In the genomic region with DNA sequence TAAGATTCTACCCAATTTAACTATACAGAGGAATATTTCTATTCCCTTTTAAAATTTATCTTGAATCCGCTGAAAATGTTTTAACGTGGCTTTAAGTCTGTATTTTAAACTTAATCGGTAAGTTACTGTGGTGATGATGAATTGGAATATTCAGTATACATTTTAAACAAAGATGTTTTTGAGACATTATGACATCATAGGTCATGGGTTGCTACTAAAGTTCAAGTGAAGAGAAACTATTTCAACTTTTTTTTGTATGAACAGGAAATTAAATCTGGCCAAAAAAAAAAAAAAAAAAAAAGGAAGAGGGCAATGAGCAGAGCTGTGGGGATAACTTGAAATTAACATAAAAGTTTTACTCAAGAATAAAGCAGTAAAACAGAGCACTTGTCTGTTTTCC, we compare ENCODE assay signal across 23 cellular contexts.
DNase-seq lines count a peak whose midpoint lies in the region; ATAC-seq, FAIRE-seq and TF ChIP-seq lines count a peak whose summit lies in the region.
"Had no signal": no experiment of that assay in that cellular context is flagged by ENCODE, and none has a peak within 500 bp of the region (broad histone marks: within the 10 kb centered on the region; RNA-seq: fewer than 3 reads in every experiment).

No MANE protein-coding gene starts in this region.

- H3K27me3 ChIP-seq in HepG2 (ENCODE audit: control insufficient read depth in 1 of 2, insufficient read depth in 2 of 2, low read length in 2 of 2) (no peaks in the 10 kb centered on the region), right lobe of liver (no peaks in the 10 kb centered on the region), neural cell (ENCODE audit: insufficient read depth, low read depth, low read length) (no peaks in the 10 kb centered on the region)

- H2AFZ ChIP-seq in HepG2 (ENCODE audit: low read length) (no peak overlapping the region), neural cell (ENCODE audit: low read depth, low read length) (no peak overlapping the region)

- no peak for DNase-seq in HepG2 (ENCODE audit: low spot score)
- DNase-seq in right lobe of liver: no peak
- no peak for DNase-seq in putamen (ENCODE audit: low spot score)
- DNase-seq in NCI-H748 (lab: John Stamatoyannopoulos, UW; ENCODE audit: unreplicated experiment): no peak
- no peak for DNase-seq in nephron progenitor cell
- no peak for DNase-seq in RPMI8226
- DNase-seq: AML-193; DMS53; GDM1; H7; NCI-H1092 treated with DMSO at 0.1 percent for 48 hours; NCI-H146; NCI-H2029; NCI-H226; NCI-H510A treated with DMSO at 0.1 percent for 48 hours; NCI-H774; NK-92 treated with Interleukin-12 subunit alpha and Interleukin-12 subunit beta, amount 100 ng/mL, for 24 hours had no signal

- no peak for TF ChIP-seq POLR2A in HepG2 (IDR thresholded peaks at IDR 0.05; ENCODE audit: insufficient read depth in 1 of 2, low read depth in 2 of 2, low read length in 2 of 2)
- TF ChIP-seq POLR2A in right lobe of liver (IDR thresholded peaks at IDR 0.05): no peak

- H3K27ac Mint-ChIP-seq in brain: peak overlapping the region in 1 of 5 experiments; percentile 42
- H3K27ac Mint-ChIP-seq in nephron progenitor cell: no peak overlapping the region

- ATAC-seq in HepG2 (no peak), right lobe of liver (no peak)
- ATAC-seq: K562, Panc1 had no signal

- H3K4me3 Mint-ChIP-seq in brain (peak overlapping the region in 4 of 5 experiments; percentile 41 to 55 (median 44)), nephron progenitor cell (no peak overlapping the region)

- no peaks in the 10 kb centered on the region for H3K9me2 ChIP-seq in neural cell (ENCODE audit: insufficient read depth, low read length)

- TF ChIP-seq CTCF in HepG2 (CRISPR knock-in tag; IDR thresholded peaks at IDR 0.05) (no peak), right lobe of liver (IDR thresholded peaks at IDR 0.05) (no peak), brain (conservative IDR thresholded peaks at IDR 0.05) (no peak), neural cell (IDR thresholded peaks at IDR 0.05; ENCODE audit: poor library complexity, severe bottlenecking) (no peak), nephron progenitor cell (IDR thresholded peaks at IDR 0.05) (no peak)

- no TSS peak for BruUV-seq in HepG2 (replicated peaks; lab: Mats Ljungman, UMichigan)

- H3K9ac ChIP-seq in HepG2 (ENCODE audit: insufficient read depth, low read depth, low read length) (no peak overlapping the region), neural cell (ENCODE audit: low read length) (no peak overlapping the region)

- in situ Hi-C loops in HepG2 (cut with HindIII; ENCODE audit: extremely low pct_ligation_motif_present, low pct_unique_long_range_greater_than_20kb): no loop called here

- no peaks in the 10 kb centered on the region for H3K36me3 ChIP-seq in HepG2 (replicated peaks in 1 of 2; ENCODE audit: control insufficient read depth in 1 of 2, insufficient read depth in 2 of 2, low read length in 2 of 2)
- no peaks in the 10 kb centered on the region for H3K36me3 ChIP-seq in right lobe of liver
- no peaks in the 10 kb centered on the region for H3K36me3 ChIP-seq in neural cell (ENCODE audit: insufficient read depth, low read length)

- CTCF ChIA-PET in HepG2 (lab: Yijun Ruan, JAX; ENCODE audit: low intra/inter-chr PET ratio, low total read pairs): no interaction called here

- H3K27ac ChIP-seq in HepG2 (ENCODE audit: extremely low read length, insufficient read depth, low read length) (no peak overlapping the region), right lobe of liver (no peak overlapping the region), neural cell (ENCODE audit: low read length) (no peak overlapping the region)

- H3K4me1 Mint-ChIP-seq in brain (peaks cover 75% of the 10 kb centered on the region), nephron progenitor cell (peaks cover 38% of the 10 kb centered on the region)

- no peak for FAIRE-seq in HepG2 (lab: Jason Lieb, UNC)
- FAIRE-seq: D721Med, GM19239, K562 had no signal

- peaks cover 7% of the 10 kb centered on the region for H3F3A ChIP-seq in neural cell (ENCODE audit: insufficient read depth, low read length, poor library complexity, severe bottlenecking)

- peaks cover 26% of the 10 kb centered on the region for H3K4me1 ChIP-seq in HepG2 (ENCODE audit: insufficient read depth, low read length)
- H3K4me1 ChIP-seq in right lobe of liver: peaks cover 0 to 24% (median 6%) of the 10 kb centered on the region in 4 donors

- H3K79me2 ChIP-seq in HepG2 (ENCODE audit: insufficient read depth, low read length) (no peaks in the 10 kb centered on the region), neural cell (replicated peaks; ENCODE audit: insufficient read depth, low read length) (peaks cover 26% of the 10 kb centered on the region)

- H3K27me3 Mint-ChIP-seq in brain (no peaks in the 10 kb centered on the region), nephron progenitor cell (ENCODE audit: low read depth, poor library complexity) (no peaks in the 10 kb centered on the region)

- H3K36me3 Mint-ChIP-seq in brain: no peaks in the 10 kb centered on the region
- no peaks in the 10 kb centered on the region for H3K36me3 Mint-ChIP-seq in nephron progenitor cell (ENCODE audit: low read depth)

- H3K9me3 Mint-ChIP-seq in brain (no peaks in the 10 kb centered on the region), nephron progenitor cell (no peaks in the 10 kb centered on the region)

- WGBS in HepG2 (ENCODE audit: low lambda C conversion rate): 95% methylated on average over 3 of the region's 3 CpGs
- WGBS in right lobe of liver (ENCODE audit: insufficient coverage, low coverage, low lambda C conversion rate, missing lambda C conversion rate): 75% methylated on average over 3 of the region's 3 CpGs

- H3K4me2 ChIP-seq in HepG2 (ENCODE audit: low read depth, low read length) (no peak overlapping the region), neural cell (ENCODE audit: low read length) (no peak overlapping the region)

- intact Hi-C loops in HepG2 (cut with micrococcal nuclease; ENCODE audit: unreplicated experiment) (no loop called here), right lobe of liver (cut with DNase I) (no loop called here)

- TF ChIP-seq EP300 in HepG2 (IDR thresholded peaks at IDR 0.05; ENCODE audit: low read depth in 2 of 2, low read length in 2 of 2) (no peak), HepG2 (CRISPR knock-in tag; IDR thresholded peaks at IDR 0.05; ENCODE audit: borderline replicate concordance) (no peak), neural cell (conservative IDR thresholded peaks at IDR 0.05; ENCODE audit: poor library complexity, severe bottlenecking) (no peak)

- H4K20me1 ChIP-seq in HepG2 (ENCODE audit: insufficient read depth, low read length) (0 out of 2 replicates have a peak, but pooled peaks cover 2% of the 10 kb centered on the region), neural cell (ENCODE audit: insufficient read depth) (no peaks in the 10 kb centered on the region)

- TF ChIP-seq RAD21 in HepG2 (CRISPR knock-in tag; IDR thresholded peaks at IDR 0.05) (no peak), neural cell (conservative IDR thresholded peaks at IDR 0.05) (no peak)

- H3K4me3 ChIP-seq in HepG2 (replicated peaks in 1 of 3; ENCODE audit: insufficient read depth in 1 of 3, low read depth in 2 of 3, low read length in 3 of 3): no peak overlapping the region
- H3K4me3 ChIP-seq in right lobe of liver: no peak overlapping the region
- H3K4me3 ChIP-seq in neural cell (ENCODE audit: low read length): peak overlapping the region; percentile 47
- H3K4me3 ChIP-seq: K562 had no signal

- H3K9me3 ChIP-seq in HepG2 (ENCODE audit: low read length) (no peaks in the 10 kb centered on the region), right lobe of liver (no peaks in the 10 kb centered on the region), neural cell (ENCODE audit: low read length) (no peaks in the 10 kb centered on the region)

- POLR2A ChIA-PET in HepG2 (lab: Yijun Ruan, JAX): no interaction called here

TF ChIP-seq in HepG2, 621 proteins besides CTCF, POLR2A, EP300 and RAD21:
- no peak for TF ChIP-seq NFYB (CRISPR knock-in tag; IDR thresholded peaks at IDR 0.05)
- peak; percentile 38; the same call in 1 of the 2 replicates for TF ChIP-seq CREB1 (IDR thresholded peaks at IDR 0.05)
- no peak for TF ChIP-seq CREB1 (CRISPR knock-in tag; IDR thresholded peaks at IDR 0.05)
- no peak for TF ChIP-seq PTBP1 (IDR thresholded peaks at IDR 0.05; ENCODE audit: low read depth, low read length, poor library complexity, severe bottlenecking)
- TF ChIP-seq, protein P1, sequence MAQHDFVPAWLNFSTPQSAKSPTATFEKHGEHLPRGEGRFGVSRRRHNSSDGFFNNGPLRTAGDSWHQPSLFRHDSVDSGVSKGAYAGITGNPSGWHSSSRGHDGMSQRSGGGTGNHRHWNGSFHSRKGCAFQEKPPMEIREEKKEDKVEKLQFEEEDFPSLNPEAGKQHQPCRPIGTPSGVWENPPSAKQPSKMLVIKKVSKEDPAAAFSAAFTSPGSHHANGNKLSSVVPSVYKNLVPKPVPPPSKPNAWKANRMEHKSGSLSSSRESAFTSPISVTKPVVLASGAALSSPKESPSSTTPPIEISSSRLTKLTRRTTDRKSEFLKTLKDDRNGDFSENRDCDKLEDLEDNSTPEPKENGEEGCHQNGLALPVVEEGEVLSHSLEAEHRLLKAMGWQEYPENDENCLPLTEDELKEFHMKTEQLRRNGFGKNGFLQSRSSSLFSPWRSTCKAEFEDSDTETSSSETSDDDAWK (CRISPR knock-in tag; IDR thresholded peaks at IDR 0.05): no peak

TF ChIP-seq in neural cell, 6 proteins besides CTCF, POLR2A, EP300 and RAD21 (continues in another document):
- no peak for TF ChIP-seq POLR2AphosphoS5 (IDR thresholded peaks at IDR 0.05)
- TF ChIP-seq TAF1 (IDR thresholded peaks at IDR 0.05; ENCODE audit: low read depth): no peak
- TF ChIP-seq SMC3 (conservative IDR thresholded peaks at IDR 0.05; ENCODE audit: poor library complexity): no peak
- TF ChIP-seq MXI1 (conservative IDR thresholded peaks at IDR 0.05; ENCODE audit: poor library complexity, severe bottlenecking): no peak
